In the genomic region with DNA sequence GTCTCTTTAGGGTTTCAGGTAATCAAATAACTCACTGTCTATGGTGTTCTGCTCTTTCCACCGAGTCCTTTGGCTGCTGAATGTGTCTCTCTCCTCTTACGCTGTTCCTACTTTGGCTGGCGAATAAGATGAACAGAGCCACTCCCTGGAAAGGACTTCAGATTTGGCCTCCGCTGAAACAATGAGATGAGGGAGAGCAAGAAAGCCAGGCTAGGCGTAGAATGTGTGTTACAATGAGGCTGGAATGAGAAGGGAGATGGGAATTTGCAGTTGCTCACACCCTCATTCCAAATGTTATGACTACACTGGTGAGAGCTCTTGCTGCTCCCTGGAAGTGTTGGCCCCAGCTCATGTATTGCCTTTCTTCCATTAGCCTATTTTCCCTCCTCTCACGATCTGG, we compare ENCODE assay signal across 1 cellular context.
TF ChIP-seq lines count a peak whose summit lies in the region.

A gene with protein sequence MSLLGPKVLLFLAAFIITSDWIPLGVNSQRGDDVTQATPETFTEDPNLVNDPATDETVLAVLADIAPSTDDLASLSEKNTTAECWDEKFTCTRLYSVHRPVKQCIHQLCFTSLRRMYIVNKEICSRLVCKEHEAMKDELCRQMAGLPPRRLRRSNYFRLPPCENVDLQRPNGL (minus strand): TSS at position 235 of the 400 bp plus-strand sequence. CDS start 722 bp downstream, outside the sequence.

TF ChIP-seq in SK-N-SH, 30 proteins besides CTCF, POLR2A, EP300 and RAD21 (continued from another document):
- TF ChIP-seq USF2 (IDR thresholded peaks at IDR 0.05; ENCODE audit: borderline replicate concordance, low read depth, low read length): no peak
- no peak for TF ChIP-seq GATA2 (CRISPR knock-in tag; IDR thresholded peaks at IDR 0.05)
- TF ChIP-seq CHD2 (IDR thresholded peaks at IDR 0.05; ENCODE audit: low read length, partially characterized antibody): no peak
- TF ChIP-seq, protein P1, sequence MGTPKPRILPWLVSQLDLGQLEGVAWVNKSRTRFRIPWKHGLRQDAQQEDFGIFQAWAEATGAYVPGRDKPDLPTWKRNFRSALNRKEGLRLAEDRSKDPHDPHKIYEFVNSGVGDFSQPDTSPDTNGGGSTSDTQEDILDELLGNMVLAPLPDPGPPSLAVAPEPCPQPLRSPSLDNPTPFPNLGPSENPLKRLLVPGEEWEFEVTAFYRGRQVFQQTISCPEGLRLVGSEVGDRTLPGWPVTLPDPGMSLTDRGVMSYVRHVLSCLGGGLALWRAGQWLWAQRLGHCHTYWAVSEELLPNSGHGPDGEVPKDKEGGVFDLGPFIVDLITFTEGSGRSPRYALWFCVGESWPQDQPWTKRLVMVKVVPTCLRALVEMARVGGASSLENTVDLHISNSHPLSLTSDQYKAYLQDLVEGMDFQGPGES (IDR thresholded peaks at IDR 0.05; ENCODE audit: low read depth, low read length): no peak
- TF ChIP-seq GABPA (IDR thresholded peaks at IDR 0.05; ENCODE audit: low read depth): no peak
- TF ChIP-seq FOXM1 (IDR thresholded peaks at IDR 0.05; ENCODE audit: low read depth): no peak
- no peak for TF ChIP-seq PBX3 (IDR thresholded peaks at IDR 0.05)
- no peak for TF ChIP-seq TCF12 (IDR thresholded peaks at IDR 0.05)
- TF ChIP-seq, protein P2, sequence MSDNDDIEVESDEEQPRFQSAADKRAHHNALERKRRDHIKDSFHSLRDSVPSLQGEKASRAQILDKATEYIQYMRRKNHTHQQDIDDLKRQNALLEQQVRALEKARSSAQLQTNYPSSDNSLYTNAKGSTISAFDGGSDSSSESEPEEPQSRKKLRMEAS (IDR thresholded peaks at IDR 0.05; ENCODE audit: low read depth): no peak
- no peak for TF ChIP-seq YY1 (IDR thresholded peaks at IDR 0.05; ENCODE audit: low read depth)
- TF ChIP-seq SIN3A (IDR thresholded peaks at IDR 0.05; ENCODE audit: borderline replicate concordance, low read depth, low read length): no peak
